Comparison of ENCODE assay signal across 17 cellular contexts in the genomic region with DNA sequence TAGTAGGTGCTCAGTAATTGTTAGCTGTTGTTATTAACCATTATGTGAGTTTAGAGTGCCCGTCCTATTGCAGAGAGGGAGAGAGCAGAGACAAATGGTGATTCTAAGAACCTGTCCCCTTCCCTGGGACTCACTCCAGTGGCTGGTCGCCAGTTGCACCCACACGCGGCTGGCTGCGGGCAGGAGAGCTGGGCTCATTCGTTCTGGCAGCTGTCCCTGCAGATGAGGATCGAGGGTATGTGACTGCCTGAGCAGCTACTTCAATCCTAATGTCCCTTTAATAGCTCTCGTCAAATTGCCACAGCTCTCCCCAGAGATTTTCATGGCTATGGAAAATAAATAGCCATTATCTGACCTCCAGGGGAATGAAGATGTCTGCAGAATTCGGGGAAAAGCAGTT. TPM values are rescaled to one million over a fixed set of nuclear protein-coding genes. Genes with fewer than 3 reads are reported as not detected.
DNase-seq lines count a peak whose midpoint lies in the region; ATAC-seq and TF ChIP-seq lines count a peak whose summit lies in the region.
"Had no signal": no experiment of that assay in that cellular context is flagged by ENCODE, and none has a peak within 500 bp of the region (broad histone marks: within the 10 kb centered on the region; RNA-seq: fewer than 3 reads in every experiment).

No MANE protein-coding gene starts in this region.

- H3K36me3 Mint-ChIP-seq in GM23338 (ENCODE audit: low read depth) (peaks cover 26% of the 10 kb centered on the region; the same call in 2 of the 3 replicates), nephron progenitor cell (ENCODE audit: low read depth) (peaks cover 26% of the 10 kb centered on the region)
- H3K36me3 Mint-ChIP-seq in CD4-positive, alpha-beta memory T cell = peaks cover 26 to 43% of the 10 kb centered on the region in 2 donors

- 0 out of 2 replicates have a peak, but pooled peaks cover 4% of the 10 kb centered on the region for H3F3A ChIP-seq in GM23338 (replicated peaks; ENCODE audit: low read depth)

- H3K27me3 ChIP-seq in GM23338 (ENCODE audit: insufficient read depth) (no peaks in the 10 kb centered on the region), heart left ventricle (no peaks in the 10 kb centered on the region), upper lobe of right lung (no peaks in the 10 kb centered on the region)
- H3K27me3 ChIP-seq in CD4-positive, alpha-beta memory T cell (ENCODE audit: insufficient read depth, low read length) = no peaks in the 10 kb centered on the region
- H3K27me3 ChIP-seq: BLaER1, MG63, SJSA1 had no signal

- CTCF ChIA-PET in CD4-positive, alpha-beta memory T cell (lab: Charles Lee; ENCODE audit: partially characterized antibody) = no interaction called here

- H3K4me1 ChIP-seq in GM23338 (ENCODE audit: insufficient read depth) (peaks cover 32% of the 10 kb centered on the region), heart left ventricle (peaks cover 0 to 9% (median 2%) of the 10 kb centered on the region in 12 donors), upper lobe of right lung (no peaks in the 10 kb centered on the region)
- H3K4me1 ChIP-seq in CD4-positive, alpha-beta memory T cell (ENCODE audit: insufficient read depth, low read length) = no peaks in the 10 kb centered on the region
- H3K4me1 ChIP-seq: SJSA1 had no signal

- H3K4me2 ChIP-seq in GM23338 = no peak overlapping the region
- H3K4me2 ChIP-seq: BLaER1 had no signal

- H3K4me1 Mint-ChIP-seq in GM23338 (peaks cover 36% of the 10 kb centered on the region), nephron progenitor cell (peaks cover 30% of the 10 kb centered on the region)
- H3K4me1 Mint-ChIP-seq in CD4-positive, alpha-beta memory T cell = no peaks in the 10 kb centered on the region

- peaks cover 4% of the 10 kb centered on the region for H3K36me3 ChIP-seq in GM23338 (ENCODE audit: insufficient read depth)
- peaks cover 0 to 43% (median 34%) of the 10 kb centered on the region in 9 donors for H3K36me3 ChIP-seq in heart left ventricle
- H3K36me3 ChIP-seq in upper lobe of right lung = peaks cover 35% of the 10 kb centered on the region
- peaks cover 13% of the 10 kb centered on the region for H3K36me3 ChIP-seq in CD4-positive, alpha-beta memory T cell (ENCODE audit: insufficient read depth, low read length)

- POLR2A ChIA-PET in CD4-positive, alpha-beta memory T cell (lab: Charles Lee; ENCODE audit: partially characterized antibody) = no interaction called here

- H3K4me3 Mint-ChIP-seq in GM23338 (no peak overlapping the region), nephron progenitor cell (no peak overlapping the region)
- H3K4me3 Mint-ChIP-seq in CD4-positive, alpha-beta memory T cell = no peak overlapping the region
- H3K4me3 Mint-ChIP-seq: H9 had no signal

- peak; percentile 14 for DNase-seq in NCI-H1092 treated with DMSO at 0.1 percent for 48 hours (lab: John Stamatoyannopoulos, UW)
- no peak for DNase-seq in NCI-H1092 (lab: John Stamatoyannopoulos, UW)
- no peak for DNase-seq in GM23338 (ENCODE audit: low spot score)
- DNase-seq in heart left ventricle = peak in 3 of 5 donors; percentile 34 to 60 (median 57)
- no peak for DNase-seq in nephron progenitor cell
- no peak for DNase-seq in upper lobe of right lung
- no peak for DNase-seq in CD4-positive, alpha-beta memory T cell
- DNase-seq in NCI-H128 (lab: John Stamatoyannopoulos, UW; ENCODE audit: unreplicated experiment) = no peak
- DNase-seq: 8988T, H9, MG63, NCI-H1417 treated with DMSO at 0.1 percent for 48 hours, NCI-H526 treated with DMSO at 0.1 percent for 48 hours had no signal

- no peaks in the 10 kb centered on the region for H3K9me3 ChIP-seq in heart left ventricle
- no peaks in the 10 kb centered on the region for H3K9me3 ChIP-seq in upper lobe of right lung
- H3K9me3 ChIP-seq in CD4-positive, alpha-beta memory T cell (ENCODE audit: control insufficient read depth in 1 of 2, low read length in 2 of 2) = no peaks in the 10 kb centered on the region
- H3K9me3 ChIP-seq: BLaER1, MG63, SJSA1 had no signal

- H3K4me3 ChIP-seq in GM23338 (no peak overlapping the region), heart left ventricle (no peak overlapping the region), upper lobe of right lung (no peak overlapping the region)
- no peak overlapping the region for H3K4me3 ChIP-seq in CD4-positive, alpha-beta memory T cell (ENCODE audit: low read length in 2 of 2)
- H3K4me3 ChIP-seq: BLaER1, MG63, SJSA1 had no signal

- 0 out of 2 replicates have a peak, but pooled peaks cover 2% of the 10 kb centered on the region for H3K9me2 ChIP-seq in GM23338 (ENCODE audit: insufficient read depth)

- WGBS in heart left ventricle, 4 donors = 41 to 53% (median 44%) methylated on average over 9 of the region's 9 CpGs

- H2AFZ ChIP-seq in GM23338 = no peak overlapping the region

- H3K27me3 Mint-ChIP-seq in GM23338 (ENCODE audit: insufficient read depth, low read depth, poor library complexity) (peaks cover 15% of the 10 kb centered on the region), nephron progenitor cell (ENCODE audit: low read depth, poor library complexity) (no peaks in the 10 kb centered on the region)
- no peaks in the 10 kb centered on the region for H3K27me3 Mint-ChIP-seq in CD4-positive, alpha-beta memory T cell

- H4K20me1 ChIP-seq in GM23338 (replicated peaks; ENCODE audit: insufficient read depth) = peaks cover 5% of the 10 kb centered on the region
- H4K20me1 ChIP-seq: BLaER1 had no signal

- H3K27ac ChIP-seq in GM23338 (ENCODE audit: low read depth) (peak overlapping the region; percentile 50; the same call in 1 of the 2 replicates), heart left ventricle (no peak overlapping the region), upper lobe of right lung (no peak overlapping the region)
- no peak overlapping the region for H3K27ac ChIP-seq in CD4-positive, alpha-beta memory T cell (ENCODE audit: low read depth, low read length)
- H3K27ac ChIP-seq: BLaER1, RWPE1, SJSA1 had no signal

- intact Hi-C loops in heart left ventricle (cut with DNase I) = no loop called here
- intact Hi-C loops in upper lobe of right lung (cut with DNase I) = no loop called here
- intact Hi-C loops in CD4-positive, alpha-beta memory T cell (cut with micrococcal nuclease) = no loop called here

- no peak for ATAC-seq in GM23338
- ATAC-seq in heart left ventricle = peak in 3 of 4 donors; percentile 60 to 68 (median 60)
- no peak for ATAC-seq in upper lobe of right lung

- no peaks in the 10 kb centered on the region for H3K79me2 ChIP-seq in GM23338 (replicated peaks; ENCODE audit: insufficient read depth)

- TF ChIP-seq CTCF in GM23338 (conservative IDR thresholded peaks at IDR 0.05; ENCODE audit: low read depth in 2 of 2) (no peak), heart left ventricle (IDR thresholded peaks at IDR 0.05) (no peak), nephron progenitor cell (IDR thresholded peaks at IDR 0.05) (no peak), upper lobe of right lung (IDR thresholded peaks at IDR 0.05) (no peak)

- TF ChIP-seq POLR2A in heart left ventricle (IDR thresholded peaks at IDR 0.05) = no peak

- H3K9me3 Mint-ChIP-seq in GM23338 = peaks cover 3% of the 10 kb centered on the region; the same call in 1 of the 3 replicates
- H3K9me3 Mint-ChIP-seq in nephron progenitor cell = peaks cover 4% of the 10 kb centered on the region
- peaks cover 0 to 2% (median 0%) of the 10 kb centered on the region in 8 donors for H3K9me3 Mint-ChIP-seq in CD4-positive, alpha-beta memory T cell

- no peak overlapping the region for H3K27ac Mint-ChIP-seq in GM23338
- H3K27ac Mint-ChIP-seq in nephron progenitor cell = peak overlapping the region; percentile 15
- no peak overlapping the region for H3K27ac Mint-ChIP-seq in CD4-positive, alpha-beta memory T cell

TF ChIP-seq in GM23338, 12 proteins besides CTCF, POLR2A, EP300 and RAD21 (continues in another document):
- TF ChIP-seq ZNF331 (CRISPR knock-in tag; IDR thresholded peaks at IDR 0.05; ENCODE audit: low read depth) = no peak
- TF ChIP-seq EZH2phosphoT487 (IDR thresholded peaks at IDR 0.05; ENCODE audit: unreplicated experiment) = no peak
- TF ChIP-seq ETS1 (IDR thresholded peaks at IDR 0.05) = no peak
- no peak for TF ChIP-seq CREB1 (CRISPR knock-in tag; IDR thresholded peaks at IDR 0.05; ENCODE audit: low read depth)
- no peak for TF ChIP-seq POLR2AphosphoS5 (IDR thresholded peaks at IDR 0.05; ENCODE audit: low read depth)
- TF ChIP-seq NANOG (IDR thresholded peaks at IDR 0.05; ENCODE audit: borderline replicate concordance) = no peak
- no peak for TF ChIP-seq STAT1 (IDR thresholded peaks at IDR 0.05; ENCODE audit: unreplicated experiment)
- no peak for TF ChIP-seq EZH2 (IDR thresholded peaks at IDR 0.05; ENCODE audit: low read depth, unreplicated experiment)

RNA-seq across cellular contexts. Expression of gene RBM28, which starts 41.6 kb away (rescaled TPM):
- total RNA-seq in GM23338 (2014; rRNA removed; shearing (Covaris generic)) = 24.3 and 29.2 TPM in 2 replicates
- polyA plus RNA-seq in GM23338 (2016; fragmentation: Nextera tagmentation; extraction: Ambion mirVana) (83.8 and 87.5 TPM in 2 replicates), heart left ventricle (10 to 100 TPM; 21.7 to 40.2 TPM)
- total RNA-seq in heart left ventricle (10 to 100 TPM; 12.0 to 29.0 (median 25.3) TPM), upper lobe of right lung (28.3 TPM)
- total RNA-seq in CD4-positive, alpha-beta memory T cell = 10 to 100 TPM; 43.4 to 48.3 TPM
- 1 to 10 TPM; 2.4 to 9.9 TPM for polyA plus RNA-seq in CD4-positive, alpha-beta memory T cell

RNA-seq across cellular contexts. Expression of gene PRRT4, which starts 59.4 kb away (rescaled TPM):
- 0.56 and 1.0 TPM in 2 replicates for total RNA-seq in GM23338 (2014; rRNA removed; shearing (Covaris generic))
- 0.47 and 0.55 TPM in 2 replicates for polyA plus RNA-seq in GM23338 (2016; fragmentation: Nextera tagmentation; extraction: Ambion mirVana)
- 1 to 10 TPM in 8 of 9 donors, under 1 TPM in 1; 0.31 to 3.1 (median 1.9) TPM for total RNA-seq in heart left ventricle
- polyA plus RNA-seq in heart left ventricle = 1 to 10 TPM in 1 of 2 donors, under 1 TPM in 1; 0.51 to 2.7 TPM
- total RNA-seq in upper lobe of right lung = 0.26 TPM
- total RNA-seq in CD4-positive, alpha-beta memory T cell = under 1 TPM; 0.52 to 0.58 TPM
- under 1 TPM; 0.11 to 0.16 TPM for polyA plus RNA-seq in CD4-positive, alpha-beta memory T cell
- total RNA-seq: HT-29, SJSA1 had no signal

Comparison
In these comparisons a context has a peak if more than half of its experiments do, and no peak if none do; other contexts are left out.
1. DNase-seq: peak in NCI-H1092 treated with DMSO at 0.1 percent for 48 hours (single experiment) and heart left ventricle (3 of 5); none in NCI-H1092 (single experiment), GM23338 (single experiment), nephron progenitor cell (single experiment), upper lobe of right lung (single experiment), CD4-positive, alpha-beta memory T cell (0 of 5) and NCI-H128 (single experiment).
2. ATAC-seq: peak in heart left ventricle (3 of 4); none in GM23338 (single experiment) and upper lobe of right lung (single experiment).